Comparison of ENCODE assay signal across 10 cellular contexts in genomic region chr1:207494171-207494570, GRCh38. TPM values are rescaled to one million over a fixed set of nuclear protein-coding genes. Genes with fewer than 3 reads are reported as not detected.
"Had no signal": no experiment of that assay in that cellular context is flagged by ENCODE, and none has a peak within 500 bp of the region (broad histone marks: within the 10 kb centered on the region; RNA-seq: fewer than 3 reads in every experiment).

No MANE protein-coding gene starts in this region.

- H3K9me3 Mint-ChIP-seq: IgD-negative memory B cell had no signal

- ATAC-seq: HepG2, K562 had no signal

- H3K4me3 Mint-ChIP-seq: IgD-negative memory B cell had no signal

- H3K27ac Mint-ChIP-seq: IgD-negative memory B cell had no signal

- DNase-seq: IMR-90, KBM-7, KG1 had no signal

- H3K27ac ChIP-seq: HL-60, KMS-11 had no signal

- H3K4me2 ChIP-seq: KMS-11 had no signal

- H3K9ac ChIP-seq: KMS-11 had no signal

- H3K4me3 ChIP-seq: K562 had no signal

RNA-seq across cellular contexts. Expression of gene CR1, which starts 1.8 kb away (rescaled TPM):
- total RNA-seq: HepG2, HT-29, HT1080, IMR-90 had no signal
- polyA plus RNA-seq: HepG2, IMR-90 had no signal

RNA-seq across cellular contexts. Expression of gene CR2, which starts 40.0 kb away (rescaled TPM):
- total RNA-seq: HepG2, HT-29, HT1080, IMR-90 had no signal
- polyA plus RNA-seq: HepG2, IMR-90 had no signal
